14 cellular contexts compared by ENCODE assay signal in genomic region chr9:5042661-5043178, GRCh38. TPM values are rescaled to one million over a fixed set of nuclear protein-coding genes. Genes with fewer than 3 reads are reported as not detected.
DNase-seq lines count a peak whose midpoint lies in the region; ATAC-seq, FAIRE-seq and TF ChIP-seq lines count a peak whose summit lies in the region.
"Had no signal": no experiment of that assay in that cellular context is flagged by ENCODE, and none has a peak within 500 bp of the region (broad histone marks: within the 10 kb centered on the region; RNA-seq: fewer than 3 reads in every experiment).

No MANE protein-coding gene starts in this region.

- no peak overlapping the region for H3K4me3 ChIP-seq in H1 (ENCODE audit: extremely low read depth in 1 of 4, insufficient read depth in 2 of 4, low read depth in 3 of 4, low read length in 4 of 4)
- H3K4me3 ChIP-seq: pancreas, Peyer's patch had no signal

- WGBS in H1 (ENCODE audit: extremely low coverage in 1 of 2, insufficient coverage in 1 of 2, insufficient read length in 1 of 2, insufficient replicate concordance in 2 of 2, low coverage in 1 of 2, low lambda C conversion rate in 2 of 2, missing lambda C conversion rate in 1 of 2), 2 experiments = 89% methylated on average over 12 of the region's 30 CpGs; no CpG with 5 or more reads in 1 of the 2 experiments

- no peak overlapping the region for H2AFZ ChIP-seq in H1 (ENCODE audit: low read length)

- peaks cover 3 to 13% of the 10 kb centered on the region in 2 experiments; a peak in 1 of 4 replicates for H3K9me3 ChIP-seq in H1 (ENCODE audit: insufficient read depth in 2 of 2, low read depth in 1 of 2, low read length in 1 of 2)
- H3K9me3 ChIP-seq: pancreas, Peyer's patch had no signal

- no peak overlapping the region for H3K14ac ChIP-seq in H1 (ENCODE audit: insufficient read length)

- no peak overlapping the region for H2BK5ac ChIP-seq in H1 (ENCODE audit: low read depth, low read length)

- no peaks in the 10 kb centered on the region for H3K79me2 ChIP-seq in H1 (ENCODE audit: control insufficient read depth in 1 of 2, insufficient read depth in 2 of 2, low read length in 2 of 2)

- H2AK5ac ChIP-seq in H1 (ENCODE audit: low read depth, low read length) = no peak overlapping the region

- H2BK15ac ChIP-seq in H1 (ENCODE audit: low read length) = no peak overlapping the region

- no peak overlapping the region for H3K4ac ChIP-seq in H1 (replicated peaks; ENCODE audit: insufficient read length, low read depth, low read length)

- no peak overlapping the region for H4K5ac ChIP-seq in H1 (ENCODE audit: insufficient read length, low read depth, low read length)

- H3K4me3 Mint-ChIP-seq in stimulated activated naive CD8-positive, alpha-beta T cell treated with anti-CD3 and anti-CD28 coated beads, Interleukin-15, amount 100 ng/mL, for 72 hours = peak overlapping the region in 1 of 2 donors; percentile 62
- no peak overlapping the region for H3K4me3 Mint-ChIP-seq in progenitor cell of endocrine pancreas (ENCODE audit: low read depth)
- H3K4me3 Mint-ChIP-seq: activated naive CD8-positive, alpha-beta T cell had no signal

- no peak for TF ChIP-seq CTCF in H1 (IDR thresholded peaks at IDR 0.05; ENCODE audit: control extremely low read depth in 1 of 3, insufficient read depth in 1 of 3, low read depth in 1 of 3, low read length in 3 of 3)
- TF ChIP-seq CTCF in progenitor cell of endocrine pancreas (IDR thresholded peaks at IDR 0.05; ENCODE audit: unreplicated experiment) = no peak

- H2BK120ac ChIP-seq in H1 (replicated peaks; ENCODE audit: low read depth, low read length) = no peak overlapping the region

- no peaks in the 10 kb centered on the region for H4K20me1 ChIP-seq in H1 (replicated peaks in 1 of 2; ENCODE audit: control insufficient read depth in 1 of 2, insufficient read depth in 2 of 2, low read length in 2 of 2)

- TF ChIP-seq RAD21 in H1 (IDR thresholded peaks at IDR 0.05 in 1 of 2, conservative IDR thresholded peaks at IDR 0.05 in 1 of 2; ENCODE audit: low read depth in 2 of 2, low read length in 2 of 2) = no peak

- FAIRE-seq in H1 (lab: Jason Lieb, UNC) = no peak
- FAIRE-seq: D721Med, pancreas had no signal

- H3K4me1 Mint-ChIP-seq in stimulated activated naive CD8-positive, alpha-beta T cell treated with anti-CD3 and anti-CD28 coated beads, Interleukin-15, amount 100 ng/mL, for 72 hours = no peaks in the 10 kb centered on the region
- H3K4me1 Mint-ChIP-seq in progenitor cell of endocrine pancreas (ENCODE audit: low read depth) = no peaks in the 10 kb centered on the region

- H3K23ac ChIP-seq in H1 (ENCODE audit: insufficient read length) = no peak overlapping the region

- no peaks in the 10 kb centered on the region for H3K27me3 ChIP-seq in H1 (replicated peaks in 1 of 4; ENCODE audit: control insufficient read depth in 3 of 4, extremely low read depth in 1 of 4, insufficient read depth in 3 of 4, low read length in 3 of 4)
- H3K27me3 ChIP-seq: pancreas, Peyer's patch had no signal

- POLR2A ChIA-PET in H1 (lab: Charles Lee; ENCODE audit: partially characterized antibody) = no interaction called here

- no peak overlapping the region for H4K91ac ChIP-seq in H1 (replicated peaks; ENCODE audit: insufficient read length, low read length)

- no peaks in the 10 kb centered on the region for H3K79me1 ChIP-seq in H1 (ENCODE audit: low read depth, low read length)

- no peaks in the 10 kb centered on the region for H3K9me3 Mint-ChIP-seq in stimulated activated naive CD8-positive, alpha-beta T cell treated with anti-CD3 and anti-CD28 coated beads, Interleukin-15, amount 100 ng/mL, for 72 hours
- peaks cover 6% of the 10 kb centered on the region for H3K9me3 Mint-ChIP-seq in progenitor cell of endocrine pancreas (ENCODE audit: low read depth)

- H3K9ac ChIP-seq in H1 (replicated peaks in 1 of 4; ENCODE audit: extremely low read depth in 1 of 4, low read depth in 3 of 4, low read length in 3 of 4) = no peak overlapping the region

- H4K8ac ChIP-seq in H1 (ENCODE audit: extremely low read depth, insufficient read depth, low read length) = peak overlapping the region; percentile 85; the same call in 1 of the 2 replicates

- no peak overlapping the region for H2BK12ac ChIP-seq in H1 (ENCODE audit: low read depth, low read length)

- H3K27me3 Mint-ChIP-seq in stimulated activated naive CD8-positive, alpha-beta T cell treated with anti-CD3 and anti-CD28 coated beads, Interleukin-15, amount 100 ng/mL, for 72 hours = no peaks in the 10 kb centered on the region
- no peaks in the 10 kb centered on the region for H3K27me3 Mint-ChIP-seq in progenitor cell of endocrine pancreas
- H3K27me3 Mint-ChIP-seq: activated naive CD8-positive, alpha-beta T cell had no signal

- no peaks in the 10 kb centered on the region; a peak in 1 of 7 replicates for H3K4me1 ChIP-seq in H1 (replicated peaks in 1 of 4; ENCODE audit: control insufficient read depth in 3 of 4, insufficient read depth in 4 of 4, low read length in 3 of 4)
- H3K4me1 ChIP-seq: pancreas, Peyer's patch had no signal

- no peak overlapping the region for H2BK20ac ChIP-seq in H1 (ENCODE audit: low read length)

- H3K27ac Mint-ChIP-seq in stimulated activated naive CD8-positive, alpha-beta T cell treated with anti-CD3 and anti-CD28 coated beads, Interleukin-15, amount 100 ng/mL, for 72 hours = peak overlapping the region in 1 of 2 donors; percentile 54
- no peak overlapping the region for H3K27ac Mint-ChIP-seq in progenitor cell of endocrine pancreas

- DNase-seq in stimulated activated naive CD8-positive, alpha-beta T cell treated with anti-CD3 and anti-CD28 coated beads, Interleukin-15, amount 100 ng/mL, for 72 hours = no peak
- DNase-seq in stimulated activated naive CD8-positive, alpha-beta T cell treated with anti-CD3 and anti-CD28 coated beads, Interleukin-15, Interleukin-2, amounts not matched to agents 100 U/mL and 50 U/mL, for 24 hours = no peak
- DNase-seq in H1 (ENCODE audit: low read depth in 1 of 2, low spot score in 2 of 2) (no peak), mesenteric fat pad (ENCODE audit: low spot score) (peak; percentile 76), globus pallidus (ENCODE audit: low spot score) (no peak), progenitor cell of endocrine pancreas (ENCODE audit: low spot score, unreplicated experiment) (no peak)
- no peak for DNase-seq in activated T-cell treated with anti-CD3 and anti-CD28 coated beads, Interleukin-2, amount 50 U/mL, for 48 hours
- no peak for DNase-seq in stimulated activated CD4-positive, alpha-beta T cell treated with anti-CD3 and anti-CD28 coated beads, Interleukin-4, amount 100 ng/mL, for 1 hour
- DNase-seq: cerebellar nuclear complex, NCI-H2081 treated with DMSO at 0.1 percent for 48 hours had no signal

- H3K36me3 ChIP-seq in H1 (ENCODE audit: control insufficient read depth in 2 of 4, insufficient read depth in 4 of 4, low read length in 3 of 4) = peaks cover 0 to 3% (median 0%) of the 10 kb centered on the region in 4 experiments; a peak in 2 of 8 replicates

- no peak for TF ChIP-seq EP300 in H1 (IDR thresholded peaks at IDR 0.05; ENCODE audit: borderline replicate concordance in 1 of 2, low read depth in 2 of 2, low read length in 2 of 2)

- CTCF ChIA-PET in H1 (lab: Charles Lee; ENCODE audit: partially characterized antibody) = interaction anchor here (1.0 kb wide), 1 partner anchor 55 kb away, joined by 3 read pairs; no protein-coding TSS in a partner anchor

- H3K4me2 ChIP-seq in H1 (ENCODE audit: insufficient read depth in 1 of 2, low read depth in 2 of 2, low read length in 2 of 2) = no peak overlapping the region

- peaks cover 11% of the 10 kb centered on the region for H3K36me3 Mint-ChIP-seq in progenitor cell of endocrine pancreas (ENCODE audit: insufficient read depth)

- no peak for TF ChIP-seq POLR2A in H1 (IDR thresholded peaks at IDR 0.05; ENCODE audit: control extremely low read depth in 1 of 2, low read depth in 2 of 2, low read length in 2 of 2)

- H3K23me2 ChIP-seq in H1 (ENCODE audit: low read depth, low read length) = no peaks in the 10 kb centered on the region

- no peak overlapping the region for H3K56ac ChIP-seq in H1 (replicated peaks; ENCODE audit: insufficient read length, low read depth, low read length)

- ATAC-seq in stimulated activated naive CD8-positive, alpha-beta T cell treated with anti-CD3 and anti-CD28 coated beads, Interleukin-15, amount 100 ng/mL, for 72 hours = peak; percentile 31
- no peak for ATAC-seq in stimulated activated naive CD8-positive, alpha-beta T cell treated with anti-CD3 and anti-CD28 coated beads, Interleukin-15, Interleukin-2, amounts not matched to agents 100 U/mL and 50 U/mL, for 24 hours
- ATAC-seq: pancreas had no signal

- no peak overlapping the region for H3K18ac ChIP-seq in H1 (ENCODE audit: extremely low read depth, low read length)

- H3K27ac ChIP-seq in H1 (ENCODE audit: low read depth, low read length) = no peak overlapping the region
- H3K27ac ChIP-seq: pancreas, Peyer's patch had no signal

TF ChIP-seq in H1, 55 proteins besides CTCF, POLR2A, EP300 and RAD21:
- TF ChIP-seq CBX8 (IDR thresholded peaks at IDR 0.05; ENCODE audit: borderline replicate concordance, low read depth, low read length) (no peak), TBP (IDR thresholded peaks at IDR 0.05; ENCODE audit: low read depth, low read length) (no peak), CREB1 (IDR thresholded peaks at IDR 0.05) (no peak), KDM1A (IDR thresholded peaks at IDR 0.05; ENCODE audit: borderline replicate concordance, low read length) (no peak), KDM4A (IDR thresholded peaks at IDR 0.05; ENCODE audit: low read depth, low read length, severe bottlenecking) (no peak), PHF8 (conservative IDR thresholded peaks at IDR 0.05; ENCODE audit: low read depth, low read length) (no peak)
TF ChIP-seq in H1: peak in this region for 0.

RNA-seq across cellular contexts. Expression of gene JAK2, which starts 57.6 kb away (rescaled TPM):
- total RNA-seq in H1 (2021; fragmentation: NEBNext Ultra II Directional; extraction: Animal tissue kit (Norgen Biotek cat#: 25700)) = 2.0 and 2.1 TPM in 2 replicates
- 0.50 and 0.55 TPM in 2 replicates for polyA plus RNA-seq in H1 (2011; rRNA removed)
- 0.75 TPM for polyA plus RNA-seq in H1 (2011; cell fraction: cytosol; rRNA removed)
- 0.71 TPM for polyA plus RNA-seq in H1 (2011; cell fraction: nucleus; rRNA removed)
- polyA plus RNA-seq in H1 (2012, experiment 1 of 2) = 0.69 to 1.2 TPM (median 0.77 TPM) in 4 replicates
- not detected for polyA plus RNA-seq in H1 (2012, experiment 2 of 2)
- 1.5 TPM for polyA plus RNA-seq in H1 (2013, experiment 1 of 2)
- polyA plus RNA-seq in H1 (2013, experiment 2 of 2) = 1.2 TPM
- 2.6 and 4.1 TPM in 2 replicates for polyA minus RNA-seq in H1 (2011; rRNA and poly(A)+ RNA removed)
- 1.4 TPM for polyA minus RNA-seq in H1 (2011; cell fraction: cytosol; rRNA and poly(A)+ RNA removed)
- polyA minus RNA-seq in H1 (2011; cell fraction: nucleus; rRNA and poly(A)+ RNA removed) = 6.5 TPM
- 25.1 TPM for total RNA-seq in mesenteric fat pad
- total RNA-seq in progenitor cell of endocrine pancreas = 5.1 and 6.0 TPM in 2 replicates
